18 cellular contexts compared by ENCODE assay signal in the genomic region with DNA sequence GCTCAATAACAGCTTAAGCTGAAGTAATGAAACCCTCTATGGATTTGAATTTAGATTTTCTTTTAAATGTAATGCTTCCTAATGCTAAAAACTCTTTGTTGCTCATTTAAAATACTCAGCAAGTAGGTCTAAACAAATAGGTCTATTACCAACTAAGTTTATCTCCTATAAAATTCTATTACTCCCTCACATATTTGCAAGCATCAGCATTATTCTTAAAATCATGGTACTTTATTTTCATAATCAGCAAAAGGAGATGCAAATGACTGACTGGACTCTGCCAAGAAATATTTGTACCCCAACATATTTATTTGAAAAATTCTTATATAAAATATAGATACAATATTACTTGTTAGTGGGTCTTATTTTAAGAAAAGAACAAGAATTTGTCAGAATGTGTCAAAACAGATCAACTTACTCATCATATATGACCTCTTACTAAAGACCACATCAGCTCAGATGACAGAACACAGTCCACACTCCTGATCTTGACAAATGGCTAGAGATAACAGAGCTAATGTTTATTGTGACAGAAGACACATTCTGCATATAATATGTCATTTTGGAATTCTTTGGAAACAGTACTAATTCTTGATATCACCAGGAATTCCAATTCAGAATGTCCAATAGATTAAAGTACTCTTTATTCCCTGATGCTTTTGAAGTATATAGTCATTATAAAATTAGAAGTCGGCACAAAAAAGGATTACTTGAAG.
A peak's percentile ranks its signal among the peaks of the same experiment; 100 is the strongest.
DNase-seq lines count a peak whose midpoint lies in the region; ATAC-seq and TF ChIP-seq lines count a peak whose summit lies in the region.
"Had no signal": no experiment of that assay in that cellular context is flagged by ENCODE, and none has a peak within 500 bp of the region (broad histone marks: within the 10 kb centered on the region; RNA-seq: fewer than 3 reads in every experiment).

No MANE protein-coding gene starts in this region.

- H3K23ac ChIP-seq in mesenchymal stem cell (ENCODE audit: low read length in 2 of 2), result no peak overlapping the region

- no peaks in the 10 kb centered on the region for H3K79me2 ChIP-seq in SK-N-SH (ENCODE audit: insufficient read depth)

- H4K20me1 ChIP-seq in SK-N-SH (ENCODE audit: insufficient read depth), result no peaks in the 10 kb centered on the region
- H4K20me1 ChIP-seq: BLaER1 treated with 17β-estradiol and CSF1 and Interleukin-3, amounts not matched to agents 10 nM and 100 nM had no signal

- H3K18ac ChIP-seq in mesenchymal stem cell (ENCODE audit: low read depth in 1 of 2, low read length in 2 of 2), result no peak overlapping the region

- H3K27me3 ChIP-seq in SK-N-SH (ENCODE audit: insufficient read depth) (no peaks in the 10 kb centered on the region), mesenchymal stem cell (ENCODE audit: control insufficient read depth in 1 of 2, insufficient read depth in 1 of 2, low read length in 2 of 2) (no peaks in the 10 kb centered on the region)
- H3K27me3 ChIP-seq: BLaER1 treated with 17β-estradiol and CSF1 and Interleukin-3, amounts not matched to agents 10 nM and 100 nM had no signal

- CTCF ChIA-PET in SK-N-SH (lab: Yijun Ruan, JAX), result no interaction called here

- DNase-seq in SK-N-SH (no peak), NCI-H69 (lab: John Stamatoyannopoulos, UW) (peak; percentile 18), mesenchymal stem cell (peak; percentile 6), retinal pigment epithelial cell (ENCODE audit: low read depth) (peak; percentile 2), COR-L47 (lab: John Stamatoyannopoulos, UW) (no peak)
- DNase-seq: CD8-positive, alpha-beta T cell; DMS 273 treated with DMSO at 0.1 percent for 48 hours; DMS53; DND-41; EL; HCEC 1CT; HFFc6 had no signal

- no peaks in the 10 kb centered on the region for H3K79me1 ChIP-seq in mesenchymal stem cell (replicated peaks; ENCODE audit: low read length, poor library complexity, severe bottlenecking)

- POLR2A ChIA-PET in SK-N-SH (lab: Yijun Ruan, JAX), result no interaction called here

- TF ChIP-seq EP300 in SK-N-SH (IDR thresholded peaks at IDR 0.05; ENCODE audit: borderline replicate concordance in 1 of 2, low read depth in 1 of 2, low read length in 1 of 2), result no peak

- ATAC-seq in SK-N-SH treated with all-trans-retinoic acid at 6 μM for 48 hours (no peak), HG03521 (IDR thresholded peaks at IDR 0.05; ENCODE audit: unreplicated experiment) (no peak), GM18867 (IDR thresholded peaks at IDR 0.05; ENCODE audit: unreplicated experiment) (no peak)
- ATAC-seq: CD8-positive, alpha-beta T cell; GM23338 had no signal

- WGBS in SK-N-SH (ENCODE audit: low lambda C conversion rate), result 42% methylated on average over 1 of the region's 1 CpG
- 100% methylated on average over 1 of the region's 1 CpG for WGBS in mesenchymal stem cell

- H3K36me3 ChIP-seq in SK-N-SH (replicated peaks in 1 of 2; ENCODE audit: control insufficient read depth in 1 of 2, insufficient read depth in 2 of 2, low read length in 1 of 2), result no peaks in the 10 kb centered on the region
- H3K36me3 ChIP-seq in mesenchymal stem cell (ENCODE audit: control insufficient read depth in 1 of 2, insufficient read depth in 2 of 2, low read depth in 1 of 2, low read length in 2 of 2), result no peaks in the 10 kb centered on the region
- H3K36me3 ChIP-seq: BLaER1 treated with 17β-estradiol and CSF1 and Interleukin-3, amounts not matched to agents 10 nM and 100 nM had no signal

- TF ChIP-seq CTCF in SK-N-SH (IDR thresholded peaks at IDR 0.05), result no peak
- no peak for TF ChIP-seq CTCF in retinal pigment epithelial cell (conservative IDR thresholded peaks at IDR 0.05; ENCODE audit: low read depth, low read length)

- no peaks in the 10 kb centered on the region for H3F3A ChIP-seq in SK-N-SH (replicated peaks; ENCODE audit: insufficient read depth)

- no peak overlapping the region for H2BK5ac ChIP-seq in mesenchymal stem cell (ENCODE audit: low read depth, low read length, poor library complexity, severe bottlenecking)

- H2AFZ ChIP-seq in SK-N-SH (ENCODE audit: low read depth), result no peak overlapping the region
- no peak overlapping the region for H2AFZ ChIP-seq in mesenchymal stem cell (ENCODE audit: low read depth, low read length)
- H2AFZ ChIP-seq: GM23338 had no signal

- no peaks in the 10 kb centered on the region for H3K9me3 ChIP-seq in SK-N-SH
- H3K9me3 ChIP-seq in mesenchymal stem cell (ENCODE audit: control insufficient read depth, low read length), result no peaks in the 10 kb centered on the region
- H3K9me3 ChIP-seq: BLaER1 treated with 17β-estradiol and CSF1 and Interleukin-3, amounts not matched to agents 10 nM and 100 nM had no signal

- H4K91ac ChIP-seq in mesenchymal stem cell (ENCODE audit: low read length), result no peak overlapping the region

- H3K9ac ChIP-seq in SK-N-SH (no peak overlapping the region), mesenchymal stem cell (ENCODE audit: low read length) (no peak overlapping the region)
- H3K9ac ChIP-seq: BLaER1 treated with 17β-estradiol and CSF1 and Interleukin-3, amounts not matched to agents 10 nM and 100 nM had no signal

- no peaks in the 10 kb centered on the region for H3K9me2 ChIP-seq in SK-N-SH

- H4K8ac ChIP-seq in mesenchymal stem cell (ENCODE audit: low read length), result no peak overlapping the region

- no peak overlapping the region for H3K4ac ChIP-seq in mesenchymal stem cell (ENCODE audit: low read depth in 1 of 2, low read length in 2 of 2)

- no peak overlapping the region for H2AK5ac ChIP-seq in mesenchymal stem cell (ENCODE audit: low read length, severe bottlenecking)

- no peak overlapping the region for H2BK15ac ChIP-seq in mesenchymal stem cell (ENCODE audit: low read depth, poor library complexity, severe bottlenecking)

- TF ChIP-seq RAD21 in SK-N-SH (IDR thresholded peaks at IDR 0.05; ENCODE audit: low read length), result no peak

- no peak overlapping the region for H2BK120ac ChIP-seq in mesenchymal stem cell (ENCODE audit: low read depth, low read length)

- no peak overlapping the region for H2BK12ac ChIP-seq in mesenchymal stem cell (ENCODE audit: low read length in 2 of 2)

- no peaks in the 10 kb centered on the region; a peak in 1 of 4 replicates for H3K4me1 ChIP-seq in SK-N-SH (ENCODE audit: control insufficient read depth in 1 of 2, insufficient read depth in 2 of 2, low read depth in 1 of 2, low read length in 1 of 2)
- no peaks in the 10 kb centered on the region for H3K4me1 ChIP-seq in mesenchymal stem cell (ENCODE audit: control insufficient read depth, insufficient read depth, low read depth, low read length)
- H3K4me1 ChIP-seq: BLaER1 treated with 17β-estradiol and CSF1 and Interleukin-3, amounts not matched to agents 10 nM and 100 nM had no signal

- no peak overlapping the region for H3K4me3 ChIP-seq in SK-N-SH (ENCODE audit: low read depth in 2 of 2, low read length in 1 of 2)
- no peak overlapping the region for H3K4me3 ChIP-seq in mesenchymal stem cell (ENCODE audit: insufficient read depth in 1 of 2, low read depth in 1 of 2, low read length in 2 of 2)
- no peak overlapping the region for H3K4me3 ChIP-seq in retinal pigment epithelial cell (ENCODE audit: low read length)
- H3K4me3 ChIP-seq: BLaER1 treated with 17β-estradiol and CSF1 and Interleukin-3, amounts not matched to agents 10 nM and 100 nM; GM23338 had no signal

- H3K27ac ChIP-seq in SK-N-SH (ENCODE audit: low read depth in 2 of 2, low read length in 1 of 2) (no peak overlapping the region; a peak in 1 of 4 replicates), mesenchymal stem cell (ENCODE audit: low read length, poor library complexity, severe bottlenecking) (no peak overlapping the region)
- H3K27ac ChIP-seq: 22Rv1; BLaER1 treated with 17β-estradiol and CSF1 and Interleukin-3, amounts not matched to agents 10 nM and 100 nM had no signal

- H3K14ac ChIP-seq in mesenchymal stem cell (ENCODE audit: low read length in 2 of 2), result no peak overlapping the region

- H3K4me2 ChIP-seq in SK-N-SH (no peak overlapping the region), mesenchymal stem cell (ENCODE audit: low read length, poor library complexity, severe bottlenecking) (no peak overlapping the region)
- H3K4me2 ChIP-seq: BLaER1 treated with 17β-estradiol and CSF1 and Interleukin-3, amounts not matched to agents 10 nM and 100 nM; GM23338 had no signal

TF ChIP-seq in SK-N-SH, 30 proteins besides CTCF, POLR2A, EP300 and RAD21 (continues in another document):
- TF ChIP-seq, protein P1, sequence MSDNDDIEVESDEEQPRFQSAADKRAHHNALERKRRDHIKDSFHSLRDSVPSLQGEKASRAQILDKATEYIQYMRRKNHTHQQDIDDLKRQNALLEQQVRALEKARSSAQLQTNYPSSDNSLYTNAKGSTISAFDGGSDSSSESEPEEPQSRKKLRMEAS (IDR thresholded peaks at IDR 0.05; ENCODE audit: low read depth), result no peak
- TF ChIP-seq POLR2AphosphoS5 (IDR thresholded peaks at IDR 0.05; ENCODE audit: low read depth, low read length) (no peak), SIN3A (IDR thresholded peaks at IDR 0.05; ENCODE audit: borderline replicate concordance, low read depth, low read length) (no peak)
- TF ChIP-seq, protein P2, sequence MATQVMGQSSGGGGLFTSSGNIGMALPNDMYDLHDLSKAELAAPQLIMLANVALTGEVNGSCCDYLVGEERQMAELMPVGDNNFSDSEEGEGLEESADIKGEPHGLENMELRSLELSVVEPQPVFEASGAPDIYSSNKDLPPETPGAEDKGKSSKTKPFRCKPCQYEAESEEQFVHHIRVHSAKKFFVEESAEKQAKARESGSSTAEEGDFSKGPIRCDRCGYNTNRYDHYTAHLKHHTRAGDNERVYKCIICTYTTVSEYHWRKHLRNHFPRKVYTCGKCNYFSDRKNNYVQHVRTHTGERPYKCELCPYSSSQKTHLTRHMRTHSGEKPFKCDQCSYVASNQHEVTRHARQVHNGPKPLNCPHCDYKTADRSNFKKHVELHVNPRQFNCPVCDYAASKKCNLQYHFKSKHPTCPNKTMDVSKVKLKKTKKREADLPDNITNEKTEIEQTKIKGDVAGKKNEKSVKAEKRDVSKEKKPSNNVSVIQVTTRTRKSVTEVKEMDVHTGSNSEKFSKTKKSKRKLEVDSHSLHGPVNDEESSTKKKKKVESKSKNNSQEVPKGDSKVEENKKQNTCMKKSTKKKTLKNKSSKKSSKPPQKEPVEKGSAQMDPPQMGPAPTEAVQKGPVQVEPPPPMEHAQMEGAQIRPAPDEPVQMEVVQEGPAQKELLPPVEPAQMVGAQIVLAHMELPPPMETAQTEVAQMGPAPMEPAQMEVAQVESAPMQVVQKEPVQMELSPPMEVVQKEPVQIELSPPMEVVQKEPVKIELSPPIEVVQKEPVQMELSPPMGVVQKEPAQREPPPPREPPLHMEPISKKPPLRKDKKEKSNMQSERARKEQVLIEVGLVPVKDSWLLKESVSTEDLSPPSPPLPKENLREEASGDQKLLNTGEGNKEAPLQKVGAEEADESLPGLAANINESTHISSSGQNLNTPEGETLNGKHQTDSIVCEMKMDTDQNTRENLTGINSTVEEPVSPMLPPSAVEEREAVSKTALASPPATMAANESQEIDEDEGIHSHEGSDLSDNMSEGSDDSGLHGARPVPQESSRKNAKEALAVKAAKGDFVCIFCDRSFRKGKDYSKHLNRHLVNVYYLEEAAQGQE (IDR thresholded peaks at IDR 0.05; ENCODE audit: low read depth, low read length), result no peak

Comparison
In these comparisons a context has a peak if more than half of its experiments do, and no peak if none do; other contexts are left out.
1. DNase-seq: peak in NCI-H69 (single experiment), mesenchymal stem cell (single experiment) and retinal pigment epithelial cell (single experiment); none in SK-N-SH (single experiment) and COR-L47 (single experiment).